In genomic region chr14:68683326-68683725, GRCh38 we compare ENCODE assay signal across 8 cellular contexts.
A peak's percentile ranks its signal among the peaks of the same experiment; 100 is the strongest.
DNase-seq lines count a peak whose midpoint lies in the region; ATAC-seq and TF ChIP-seq lines count a peak whose summit lies in the region.

No MANE protein-coding gene starts in this region.

- H3K4me3 Mint-ChIP-seq in CD14-positive monocyte = peak overlapping the region in 1 of 2 donors; percentile 56

- peak overlapping the region; percentile 79 for H3K9ac ChIP-seq in PC-3 (ENCODE audit: low read length)
- H3K9ac ChIP-seq in neuronal stem cell (ENCODE audit: low read depth, low read length, poor library complexity) = no peak overlapping the region

- H3K4me3 ChIP-seq in PC-3 (ENCODE audit: low read length) (no peak overlapping the region), neuronal stem cell (ENCODE audit: low read length in 2 of 2) (no peak overlapping the region)
- no peak overlapping the region for H3K4me3 ChIP-seq in effector memory CD4-positive, alpha-beta T cell (ENCODE audit: insufficient read depth, low read depth, low read length, poor library complexity, severe bottlenecking)

- peak overlapping the region; percentile 76 for H2BK5ac ChIP-seq in neuronal stem cell (ENCODE audit: low read length)

- H3K9me3 Mint-ChIP-seq in CD14-positive monocyte = peaks cover 0 to 6% (median 0%) of the 10 kb centered on the region in 7 donors

- H3K4me1 ChIP-seq in PC-3 (ENCODE audit: insufficient read depth, low read length) = peaks cover 65% of the 10 kb centered on the region
- H3K4me1 ChIP-seq in effector memory CD4-positive, alpha-beta T cell (ENCODE audit: control insufficient read depth, insufficient read depth, low read length, poor library complexity, severe bottlenecking) = peaks cover 48% of the 10 kb centered on the region
- peaks cover 6 to 12% of the 10 kb centered on the region in 2 donors for H3K4me1 ChIP-seq in neuronal stem cell (ENCODE audit: control insufficient read depth in 2 of 2, insufficient read depth in 1 of 2, low read depth in 1 of 2, low read length in 2 of 2)

- intact Hi-C loops in CD14-positive monocyte (cut with micrococcal nuclease) (loop anchor here (2.0 to 10.0 kb wide), 10 partner anchors 34 to 289 kb away; partner anchors contain the start of gene ZFP36L1 (in 2 of the 2)), PC-3 (cut with micrococcal nuclease) (loop anchor here (1.0 to 2.0 kb wide), 5 partner anchors 137 to 428 kb away; no protein-coding TSS in a partner anchor)

- ATAC-seq in PC-3 = no peak

- H2BK120ac ChIP-seq in neuronal stem cell (ENCODE audit: low read depth, low read length) = peak overlapping the region; percentile 13

- no peaks in the 10 kb centered on the region for H3K79me2 ChIP-seq in PC-3 (ENCODE audit: low read length)

- peak overlapping the region; percentile 1 for H2BK12ac ChIP-seq in neuronal stem cell (ENCODE audit: low read length)

- H4K8ac ChIP-seq in neuronal stem cell (ENCODE audit: low read depth, low read length) = no peak overlapping the region

- peak overlapping the region; percentile 66 for H2AFZ ChIP-seq in PC-3 (ENCODE audit: low read length)
- H2AFZ ChIP-seq in neuronal stem cell (ENCODE audit: low read length) = peak overlapping the region; percentile 50

- CTCF ChIA-PET in PC-3 (lab: Charles Lee) = interaction anchor here (0.5 to 1.0 kb wide), 11 partner anchors 19 to 598 kb away, joined by 3 to 9 read pairs (median 4); no protein-coding TSS in a partner anchor

- peak overlapping the region; percentile 70 for H2BK15ac ChIP-seq in neuronal stem cell (ENCODE audit: low read length)

- H3F3A ChIP-seq in PC-3 (ENCODE audit: low read length, unreplicated experiment) = peaks cover 8% of the 10 kb centered on the region

- peaks cover 79% of the 10 kb centered on the region for H3K4me1 Mint-ChIP-seq in CD14-positive monocyte

- H3K4ac ChIP-seq in neuronal stem cell (ENCODE audit: low read length) = no peak overlapping the region

- POLR2A ChIA-PET in PC-3 (lab: Charles Lee; ENCODE audit: unreplicated experiment) = interaction anchor here (0.6 to 1.3 kb wide), 13 partner anchors 12 to 428 kb away, joined by 3 to 55 read pairs (median 7); partner anchors contain the start of gene ZFP36L1

- peak overlapping the region; percentile 87 for H2AK5ac ChIP-seq in neuronal stem cell (ENCODE audit: low read depth, low read length)

- H3K79me1 ChIP-seq in neuronal stem cell (ENCODE audit: low read depth, low read length) = no peaks in the 10 kb centered on the region

- H4K20me1 ChIP-seq in PC-3 (ENCODE audit: low read length) = no peaks in the 10 kb centered on the region

- DNase-seq in CD14-positive monocyte (ENCODE audit: low spot score) = no peak
- DNase-seq in PC-3 = peak; percentile 21
- DNase-seq in effector memory CD4-positive, alpha-beta T cell = no peak
- DNase-seq in neuronal stem cell (ENCODE audit: low spot score) = no peak
- no peak for DNase-seq in NCI-H2196 treated with DMSO at 0.1 percent for 48 hours (lab: John Stamatoyannopoulos, UW; ENCODE audit: unreplicated experiment)
- DNase-seq in NAMALWA (ENCODE audit: low spot score) = no peak
- no peak for DNase-seq in stimulated activated CD4-positive, alpha-beta T cell treated with anti-CD3 and anti-CD28 coated beads, Interleukin-4, amount 100 ng/mL, for 24 hours
- no peak for DNase-seq in NCI-H2171 (lab: John Stamatoyannopoulos, UW)

- BruUV-seq in PC-3 (replicated peaks; lab: Mats Ljungman, UMichigan) = TSS peak; percentile 19

- H3K27me3 ChIP-seq in PC-3 (ENCODE audit: low read length) = no peaks in the 10 kb centered on the region
- H3K27me3 ChIP-seq in effector memory CD4-positive, alpha-beta T cell (replicated peaks; ENCODE audit: control insufficient read depth, insufficient read depth, low read length, poor library complexity, severe bottlenecking) = no peaks in the 10 kb centered on the region
- H3K27me3 ChIP-seq in neuronal stem cell (ENCODE audit: control insufficient read depth in 3 of 3, insufficient read depth in 3 of 3, low read depth in 1 of 3, low read length in 3 of 3) = no peaks in the 10 kb centered on the region

- H3K27me3 Mint-ChIP-seq in CD14-positive monocyte (ENCODE audit: low read depth in 3 of 3) = peaks cover 0 to 4% (median 0%) of the 10 kb centered on the region in 3 donors

- TF ChIP-seq CTCF in CD14-positive monocyte (IDR thresholded peaks at IDR 0.05) = no peak
- TF ChIP-seq CTCF in PC-3 (conservative IDR thresholded peaks at IDR 0.05; ENCODE audit: low read depth, low read length) = no peak

- H3K36me3 Mint-ChIP-seq in CD14-positive monocyte = peaks cover 12 to 14% of the 10 kb centered on the region in 2 donors

- H3K4me2 ChIP-seq in PC-3 (ENCODE audit: low read length) = peak overlapping the region; percentile 67
- no peak overlapping the region for H3K4me2 ChIP-seq in neuronal stem cell (ENCODE audit: insufficient read depth, low read length, poor library complexity, severe bottlenecking)

- H3K27ac ChIP-seq in PC-3 (ENCODE audit: low read length) (peak overlapping the region; percentile 96), neuronal stem cell (replicated peaks; ENCODE audit: low read length) (no peak overlapping the region)
- H3K27ac ChIP-seq in effector memory CD4-positive, alpha-beta T cell (ENCODE audit: insufficient read depth, low read length, poor library complexity, severe bottlenecking) = peak overlapping the region; percentile 79

- no CpG with 5 or more reads among the region's 7 CpGs for WGBS in neuronal stem cell (ENCODE audit: extremely low coverage in 2 of 2, insufficient read length in 2 of 2, insufficient replicate concordance in 1 of 2), 2 donors

- H3K9me2 ChIP-seq in PC-3 (replicated peaks; ENCODE audit: low read length) = no peaks in the 10 kb centered on the region

- no peak overlapping the region for H3K14ac ChIP-seq in neuronal stem cell (ENCODE audit: low read length)

- H3K9me3 ChIP-seq in PC-3 (ENCODE audit: low read length) (no peaks in the 10 kb centered on the region; the same call in 1 of the 2 replicates), neuronal stem cell (replicated peaks in 1 of 2; ENCODE audit: control insufficient read depth in 2 of 2, insufficient read depth in 1 of 2, low read depth in 1 of 2, low read length in 2 of 2) (peaks cover 3 to 5% of the 10 kb centered on the region in 2 donors)
- no peaks in the 10 kb centered on the region for H3K9me3 ChIP-seq in effector memory CD4-positive, alpha-beta T cell (ENCODE audit: control insufficient read depth, low read length)

- H3K23ac ChIP-seq in neuronal stem cell (ENCODE audit: low read depth, low read length, poor library complexity) = no peak overlapping the region

- H3K27ac Mint-ChIP-seq in CD14-positive monocyte = peak overlapping the region; percentile 100

- H3K36me3 ChIP-seq in PC-3 (ENCODE audit: low read depth, low read length) (0 out of 2 replicates have a peak, but pooled peaks cover 4% of the 10 kb centered on the region), neuronal stem cell (replicated peaks in 1 of 2; ENCODE audit: control insufficient read depth in 2 of 2, insufficient read depth in 2 of 2, low read length in 2 of 2) (peaks cover 0 to 1% of the 10 kb centered on the region in 2 donors)
- H3K36me3 ChIP-seq in effector memory CD4-positive, alpha-beta T cell (ENCODE audit: control insufficient read depth, insufficient read depth, low read length) = no peaks in the 10 kb centered on the region

- H3K18ac ChIP-seq in neuronal stem cell (ENCODE audit: low read length) = peak overlapping the region; percentile 49

- no peak overlapping the region for H4K91ac ChIP-seq in neuronal stem cell (ENCODE audit: low read depth, low read length, poor library complexity)
